Comparison of ENCODE assay signal across 8 cellular contexts in the genomic region with DNA sequence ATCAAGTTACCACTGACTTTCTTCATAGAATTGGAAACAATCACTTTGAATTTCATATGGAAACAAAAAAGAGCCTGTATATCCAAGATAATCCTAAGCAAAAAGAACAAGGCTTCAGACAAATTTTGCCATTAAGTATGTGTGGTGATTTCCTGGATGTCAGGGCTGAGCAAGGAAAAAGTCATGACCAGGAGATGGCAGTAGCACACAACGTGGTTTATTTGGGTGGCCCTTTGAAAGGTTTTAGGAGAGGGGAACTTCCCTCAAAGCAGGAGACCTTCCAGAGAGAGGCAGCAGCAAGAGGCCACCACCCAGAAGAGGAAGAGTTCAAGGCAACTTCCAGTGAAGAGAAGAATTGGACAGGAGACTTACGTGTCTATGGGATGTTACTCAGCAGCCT. TPM values are rescaled to one million over a fixed set of nuclear protein-coding genes. Genes with fewer than 3 reads are reported as not detected.
DNase-seq lines count a peak whose midpoint lies in the region; ATAC-seq and TF ChIP-seq lines count a peak whose summit lies in the region.

No MANE protein-coding gene starts in this region.

- peak; percentile 55 for TF ChIP-seq CTCF in fibroblast of the aortic adventitia (IDR thresholded peaks at IDR 0.05; ENCODE audit: insufficient read depth, low read length)

- ATAC-seq in GM18870 (IDR thresholded peaks at IDR 0.05; ENCODE audit: unreplicated experiment) (peak; percentile 80), GM19324 (IDR thresholded peaks at IDR 0.05; ENCODE audit: low FRiP score, unreplicated experiment) (no peak), GM18873 (IDR thresholded peaks at IDR 0.05; ENCODE audit: low FRiP score, unreplicated experiment) (no peak)
- ATAC-seq in activated CD4-positive, CD25-positive, alpha-beta regulatory T cell treated with anti-CD3 and anti-CD28 coated beads, Interleukin-2, amount 50 U/mL, for 24 hours, result no peak

- peak; percentile 38 for DNase-seq in CD1c-positive myeloid dendritic cell (ENCODE audit: extremely low spot score)
- peak; percentile 32 for DNase-seq in RKO (ENCODE audit: low spot score)
- DNase-seq in fibroblast of the aortic adventitia (ENCODE audit: low read depth), result peak; percentile 43
- no peak for DNase-seq in dedifferentiated amniotic fluid mesenchymal stem cell (ENCODE audit: extremely low spot score)

- no peak overlapping the region for H3K4me3 ChIP-seq in fibroblast of the aortic adventitia (ENCODE audit: low read depth, low read length)

RNA-seq across cellular contexts. Expression of a gene that starts 18.1 kb away (rescaled TPM):
- 7.4 and 19.3 TPM in 2 replicates for total RNA-seq in fibroblast of the aortic adventitia (ENCODE audit: low replicate concordance)
